ENCODE assay signal across 10 cellular contexts in the genomic region with DNA sequence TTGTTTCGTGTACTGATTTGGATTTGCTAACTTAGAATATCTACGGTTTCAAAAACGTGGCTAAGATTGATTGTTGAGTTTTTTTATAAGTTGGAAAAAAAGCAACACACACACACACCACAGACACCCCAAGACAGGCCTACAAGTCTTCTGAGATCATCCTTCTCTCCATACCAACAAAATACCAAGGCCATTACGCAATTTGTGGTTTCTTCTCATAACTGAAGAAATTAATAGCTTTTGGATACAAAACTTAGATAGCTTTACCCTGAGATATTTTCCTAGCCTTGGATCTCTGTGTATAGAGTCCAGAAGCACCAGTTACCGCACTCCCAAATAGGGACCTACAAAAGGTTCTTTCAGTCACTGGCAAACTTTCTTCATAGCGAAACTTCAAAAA.
DNase-seq lines count a peak whose midpoint lies in the region; ATAC-seq and TF ChIP-seq lines count a peak whose summit lies in the region.
"Had no signal": no experiment of that assay in that cellular context is flagged by ENCODE, and none has a peak within 500 bp of the region (broad histone marks: within the 10 kb centered on the region; RNA-seq: fewer than 3 reads in every experiment).

No MANE protein-coding gene starts in this region.

- peaks cover 73% of the 10 kb centered on the region for H3K4me1 Mint-ChIP-seq in stimulated activated memory B cell treated with anti-CD40 and anti-IgM and Interleukin-4, amounts not matched to agents 10 μg/mL and 1 μg/mL and 100 μg/mL, for 72 hours

- no peak for TF ChIP-seq CTCF in HL-60 (IDR thresholded peaks at IDR 0.05; ENCODE audit: insufficient read depth, low read length)

- no peaks in the 10 kb centered on the region for H3K36me3 Mint-ChIP-seq in stimulated activated memory B cell treated with anti-CD40 and anti-IgM and Interleukin-4, amounts not matched to agents 10 μg/mL and 1 μg/mL and 100 μg/mL, for 72 hours

- H3K9me3 Mint-ChIP-seq in stimulated activated memory B cell treated with anti-CD40 and anti-IgM and Interleukin-4, amounts not matched to agents 10 μg/mL and 1 μg/mL and 100 μg/mL, for 72 hours, result no peaks in the 10 kb centered on the region

- H3K36me3 ChIP-seq in subcutaneous abdominal adipose tissue (ENCODE audit: control insufficient read depth in 5 of 5, insufficient read depth in 5 of 5, low read length in 5 of 5), result no peaks in the 10 kb centered on the region

- H3K4me3 ChIP-seq in HL-60 (replicated peaks; ENCODE audit: insufficient read depth, low read length), result no peak overlapping the region
- peak overlapping the region in 1 of 5 donors; percentile 19 for H3K4me3 ChIP-seq in subcutaneous abdominal adipose tissue (ENCODE audit: low read depth in 1 of 5, low read length in 5 of 5)

- H3K4me1 ChIP-seq in subcutaneous abdominal adipose tissue (ENCODE audit: control insufficient read depth in 5 of 5, insufficient read depth in 5 of 5, low read length in 5 of 5), result peaks cover 0 to 65% (median 51%) of the 10 kb centered on the region in 5 donors

- H3K27ac ChIP-seq in HL-60 (replicated peaks) (peak overlapping the region; percentile 80), subcutaneous abdominal adipose tissue (ENCODE audit: low read depth, low read length) (peak overlapping the region; percentile 80)

- H3K27me3 Mint-ChIP-seq in stimulated activated memory B cell treated with anti-CD40 and anti-IgM and Interleukin-4, amounts not matched to agents 10 μg/mL and 1 μg/mL and 100 μg/mL, for 72 hours, result no peaks in the 10 kb centered on the region
- H3K27me3 Mint-ChIP-seq: T-helper 17 cell had no signal

- H3K27ac Mint-ChIP-seq in stimulated activated memory B cell treated with anti-CD40 and anti-IgM and Interleukin-4, amounts not matched to agents 10 μg/mL and 1 μg/mL and 100 μg/mL, for 72 hours, result no peak overlapping the region
- H3K27ac Mint-ChIP-seq: T-helper 17 cell had no signal

- H3K4me3 Mint-ChIP-seq in stimulated activated memory B cell treated with anti-CD40 and anti-IgM and Interleukin-4, amounts not matched to agents 10 μg/mL and 1 μg/mL and 100 μg/mL, for 72 hours, result no peak overlapping the region
- H3K4me3 Mint-ChIP-seq: T-helper 17 cell had no signal

- H3K9me3 ChIP-seq in subcutaneous abdominal adipose tissue (ENCODE audit: control insufficient read depth in 5 of 5, low read length in 5 of 5), result no peaks in the 10 kb centered on the region

- DNase-seq in HL-60 (ENCODE audit: low read depth in 1 of 2, low spot score in 1 of 2) (peak; percentile 75 to 77), SKM-1 treated with dmso at 0.1 percent for 144 hours (lab: John Stamatoyannopoulos, UW; ENCODE audit: unreplicated experiment) (peak; percentile 32), glomerular visceral epithelial cell (ENCODE audit: extremely low spot score) (peak; percentile 87), NCI-H345 treated with DMSO at 0.1 percent for 48 hours (lab: John Stamatoyannopoulos, UW; ENCODE audit: unreplicated experiment) (no peak), DMS 273 (lab: John Stamatoyannopoulos, UW; ENCODE audit: unreplicated experiment) (no peak), NAMALWA (ENCODE audit: low spot score) (no peak)
- DNase-seq: retina, T-helper 17 cell had no signal

- H3K27me3 ChIP-seq in HL-60 (ENCODE audit: insufficient read depth, poor library complexity, severe bottlenecking) (no peaks in the 10 kb centered on the region), subcutaneous abdominal adipose tissue (ENCODE audit: control insufficient read depth in 5 of 5, insufficient read depth in 4 of 5, low read length in 5 of 5) (no peaks in the 10 kb centered on the region)

- peak overlapping the region in 2 of 5 donors; percentile 3 to 49 for H3K9ac ChIP-seq in subcutaneous abdominal adipose tissue (ENCODE audit: low read length in 5 of 5)

- ATAC-seq in stimulated activated memory B cell treated with anti-CD40 and anti-IgM and Interleukin-4, amounts not matched to agents 10 μg/mL and 1 μg/mL and 100 μg/mL, for 72 hours, result no peak
- ATAC-seq: T-helper 17 cell had no signal

Comparison
In these comparisons a context has a peak if more than half of its experiments do, and no peak if none do; other contexts are left out.
1. DNase-seq: peak in HL-60 (2 of 2), SKM-1 treated with dmso at 0.1 percent for 144 hours (single experiment) and glomerular visceral epithelial cell (single experiment); none in NCI-H345 treated with DMSO at 0.1 percent for 48 hours (single experiment), DMS 273 (single experiment) and NAMALWA (single experiment).